In the genomic region with DNA sequence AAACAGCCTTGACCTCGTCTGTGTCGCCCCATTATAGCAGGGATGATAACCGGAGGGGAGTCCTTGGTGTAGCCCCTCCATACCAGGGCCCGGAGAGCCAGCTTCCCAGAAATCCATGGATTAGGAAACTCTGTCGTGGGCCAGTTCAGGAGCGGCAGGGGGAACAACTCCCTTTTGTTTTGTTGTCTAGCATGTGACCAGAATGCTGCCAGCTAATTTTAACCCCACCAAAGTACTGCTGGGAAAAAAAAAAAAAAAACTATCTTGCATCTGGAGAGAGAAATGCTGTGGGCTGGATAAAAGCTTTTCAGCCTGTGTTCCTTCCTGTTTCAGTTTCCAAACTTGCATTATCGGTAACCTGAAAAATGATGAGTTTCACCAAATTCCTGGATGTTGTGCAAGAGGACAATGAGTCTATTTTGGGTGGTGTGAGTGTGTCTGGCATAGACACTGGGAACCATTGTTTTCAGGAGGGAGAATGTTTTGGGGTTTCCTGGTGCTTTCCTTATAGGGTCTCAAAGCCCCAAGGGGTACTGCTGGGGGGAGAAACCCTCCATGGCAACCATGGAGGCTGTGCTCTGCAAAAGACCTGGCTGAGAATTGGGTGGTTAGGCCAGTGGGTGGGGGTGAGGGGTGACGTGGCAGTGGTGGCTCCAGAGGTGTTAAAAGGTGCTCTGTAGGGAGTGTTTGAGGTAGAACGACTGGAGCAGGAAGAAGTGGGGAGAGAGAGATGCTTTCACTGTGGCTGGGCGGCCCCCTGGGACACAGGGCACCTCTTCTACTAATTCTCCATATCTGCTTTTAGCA, we compare ENCODE assay signal across 2 cellular contexts.
TF ChIP-seq lines count a peak whose summit lies in the region.

No MANE protein-coding gene starts in this region.

TF ChIP-seq in HEK293, 187 proteins besides CTCF, POLR2A, EP300 and RAD21 (continues in another document):
- TF ChIP-seq, protein P1, sequence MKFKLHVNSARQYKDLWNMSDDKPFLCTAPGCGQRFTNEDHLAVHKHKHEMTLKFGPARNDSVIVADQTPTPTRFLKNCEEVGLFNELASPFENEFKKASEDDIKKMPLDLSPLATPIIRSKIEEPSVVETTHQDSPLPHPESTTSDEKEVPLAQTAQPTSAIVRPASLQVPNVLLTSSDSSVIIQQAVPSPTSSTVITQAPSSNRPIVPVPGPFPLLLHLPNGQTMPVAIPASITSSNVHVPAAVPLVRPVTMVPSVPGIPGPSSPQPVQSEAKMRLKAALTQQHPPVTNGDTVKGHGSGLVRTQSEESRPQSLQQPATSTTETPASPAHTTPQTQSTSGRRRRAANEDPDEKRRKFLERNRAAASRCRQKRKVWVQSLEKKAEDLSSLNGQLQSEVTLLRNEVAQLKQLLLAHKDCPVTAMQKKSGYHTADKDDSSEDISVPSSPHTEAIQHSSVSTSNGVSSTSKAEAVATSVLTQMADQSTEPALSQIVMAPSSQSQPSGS (tag by site-specific recombination; IDR thresholded peaks at IDR 0.05; ENCODE audit: low read depth), result no peak
- no peak for TF ChIP-seq ZNF747 (tag by site-specific recombination; IDR thresholded peaks at IDR 0.05)
- TF ChIP-seq KLF10 (tag by site-specific recombination; IDR thresholded peaks at IDR 0.05), result no peak
- TF ChIP-seq GLI4 (tag by site-specific recombination; IDR thresholded peaks at IDR 0.05), result no peak
- no peak for TF ChIP-seq ZNF391 (tag by site-specific recombination; IDR thresholded peaks at IDR 0.05; ENCODE audit: borderline replicate concordance, low read depth)
- TF ChIP-seq ZNF202 (tag by site-specific recombination; IDR thresholded peaks at IDR 0.05; ENCODE audit: borderline replicate concordance), result no peak
- no peak for TF ChIP-seq ZNF837 (tag by site-specific recombination; IDR thresholded peaks at IDR 0.05)
- TF ChIP-seq ZNF510 (tag by site-specific recombination; IDR thresholded peaks at IDR 0.05; ENCODE audit: insufficient replicate concordance), result no peak
- no peak for TF ChIP-seq ZNF292 (tag by site-specific recombination; IDR thresholded peaks at IDR 0.05; ENCODE audit: borderline replicate concordance, low read depth)
- TF ChIP-seq GLIS1 (tag by site-specific recombination; IDR thresholded peaks at IDR 0.05), result no peak
- TF ChIP-seq SCRT1 (tag by site-specific recombination; IDR thresholded peaks at IDR 0.05; ENCODE audit: borderline replicate concordance), result no peak
- TF ChIP-seq, protein P2, sequence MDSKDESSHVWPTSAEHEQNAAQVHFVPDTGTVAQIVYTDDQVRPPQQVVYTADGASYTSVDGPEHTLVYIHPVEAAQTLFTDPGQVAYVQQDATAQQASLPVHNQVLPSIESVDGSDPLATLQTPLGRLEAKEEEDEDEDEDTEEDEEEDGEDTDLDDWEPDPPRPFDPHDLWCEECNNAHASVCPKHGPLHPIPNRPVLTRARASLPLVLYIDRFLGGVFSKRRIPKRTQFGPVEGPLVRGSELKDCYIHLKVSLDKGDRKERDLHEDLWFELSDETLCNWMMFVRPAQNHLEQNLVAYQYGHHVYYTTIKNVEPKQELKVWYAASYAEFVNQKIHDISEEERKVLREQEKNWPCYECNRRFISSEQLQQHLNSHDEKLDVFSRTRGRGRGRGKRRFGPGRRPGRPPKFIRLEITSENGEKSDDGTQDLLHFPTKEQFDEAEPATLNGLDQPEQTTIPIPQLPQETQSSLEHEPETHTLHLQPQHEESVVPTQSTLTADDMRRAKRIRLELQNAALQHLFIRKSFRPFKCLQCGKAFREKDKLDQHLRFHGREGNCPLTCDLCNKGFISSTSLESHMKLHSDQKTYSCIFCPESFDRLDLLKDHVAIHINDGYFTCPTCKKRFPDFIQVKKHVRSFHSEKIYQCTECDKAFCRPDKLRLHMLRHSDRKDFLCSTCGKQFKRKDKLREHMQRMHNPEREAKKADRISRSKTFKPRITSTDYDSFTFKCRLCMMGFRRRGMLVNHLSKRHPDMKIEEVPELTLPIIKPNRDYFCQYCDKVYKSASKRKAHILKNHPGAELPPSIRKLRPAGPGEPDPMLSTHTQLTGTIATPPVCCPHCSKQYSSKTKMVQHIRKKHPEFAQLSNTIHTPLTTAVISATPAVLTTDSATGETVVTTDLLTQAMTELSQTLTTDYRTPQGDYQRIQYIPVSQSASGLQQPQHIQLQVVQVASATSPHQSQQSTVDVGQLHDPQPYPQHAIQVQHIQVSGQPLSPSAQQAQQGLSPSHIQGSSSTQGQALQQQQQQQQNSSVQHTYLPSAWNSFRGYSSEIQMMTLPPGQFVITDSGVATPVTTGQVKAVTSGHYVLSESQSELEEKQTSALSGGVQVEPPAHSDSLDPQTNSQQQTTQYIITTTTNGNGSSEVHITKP (tag by site-specific recombination; IDR thresholded peaks at IDR 0.05), result no peak
- TF ChIP-seq GLI2 (tag by site-specific recombination; IDR thresholded peaks at IDR 0.05; ENCODE audit: borderline replicate concordance, low read depth), result no peak
- TF ChIP-seq, protein P3, sequence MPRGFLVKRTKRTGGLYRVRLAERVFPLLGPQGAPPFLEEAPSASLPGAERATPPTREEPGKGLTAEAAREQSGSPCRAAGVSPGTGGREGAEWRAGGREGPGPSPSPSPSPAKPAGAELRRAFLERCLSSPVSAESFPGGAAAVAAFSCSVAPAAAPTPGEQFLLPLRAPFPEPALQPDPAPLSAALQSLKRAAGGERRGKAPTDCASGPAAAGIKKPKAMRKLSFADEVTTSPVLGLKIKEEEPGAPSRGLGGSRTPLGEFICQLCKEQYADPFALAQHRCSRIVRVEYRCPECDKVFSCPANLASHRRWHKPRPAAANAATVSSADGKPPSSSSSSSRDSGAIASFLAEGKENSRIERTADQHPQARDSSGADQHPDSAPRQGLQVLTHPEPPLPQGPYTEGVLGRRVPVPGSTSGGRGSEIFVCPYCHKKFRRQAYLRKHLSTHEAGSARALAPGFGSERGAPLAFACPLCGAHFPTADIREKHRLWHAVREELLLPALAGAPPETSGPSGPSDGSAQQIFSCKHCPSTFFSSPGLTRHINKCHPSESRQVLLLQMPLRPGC (tag by site-specific recombination; IDR thresholded peaks at IDR 0.05), result no peak
- TF ChIP-seq REPIN1 (tag by site-specific recombination; IDR thresholded peaks at IDR 0.05; ENCODE audit: low read depth), result no peak
- TF ChIP-seq ZFP3 (tag by site-specific recombination; IDR thresholded peaks at IDR 0.05; ENCODE audit: low read depth), result no peak
- TF ChIP-seq ZNF112 (tag by site-specific recombination; IDR thresholded peaks at IDR 0.05), result no peak
- TF ChIP-seq, protein P4, sequence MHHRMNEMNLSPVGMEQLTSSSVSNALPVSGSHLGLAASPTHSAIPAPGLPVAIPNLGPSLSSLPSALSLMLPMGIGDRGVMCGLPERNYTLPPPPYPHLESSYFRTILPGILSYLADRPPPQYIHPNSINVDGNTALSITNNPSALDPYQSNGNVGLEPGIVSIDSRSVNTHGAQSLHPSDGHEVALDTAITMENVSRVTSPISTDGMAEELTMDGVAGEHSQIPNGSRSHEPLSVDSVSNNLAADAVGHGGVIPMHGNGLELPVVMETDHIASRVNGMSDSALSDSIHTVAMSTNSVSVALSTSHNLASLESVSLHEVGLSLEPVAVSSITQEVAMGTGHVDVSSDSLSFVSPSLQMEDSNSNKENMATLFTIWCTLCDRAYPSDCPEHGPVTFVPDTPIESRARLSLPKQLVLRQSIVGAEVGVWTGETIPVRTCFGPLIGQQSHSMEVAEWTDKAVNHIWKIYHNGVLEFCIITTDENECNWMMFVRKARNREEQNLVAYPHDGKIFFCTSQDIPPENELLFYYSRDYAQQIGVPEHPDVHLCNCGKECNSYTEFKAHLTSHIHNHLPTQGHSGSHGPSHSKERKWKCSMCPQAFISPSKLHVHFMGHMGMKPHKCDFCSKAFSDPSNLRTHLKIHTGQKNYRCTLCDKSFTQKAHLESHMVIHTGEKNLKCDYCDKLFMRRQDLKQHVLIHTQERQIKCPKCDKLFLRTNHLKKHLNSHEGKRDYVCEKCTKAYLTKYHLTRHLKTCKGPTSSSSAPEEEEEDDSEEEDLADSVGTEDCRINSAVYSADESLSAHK (tag by site-specific recombination; IDR thresholded peaks at IDR 0.05), result no peak

TF ChIP-seq in HepG2, 621 proteins besides CTCF, POLR2A, EP300 and RAD21 (continues in another document):
- TF ChIP-seq, protein P5, sequence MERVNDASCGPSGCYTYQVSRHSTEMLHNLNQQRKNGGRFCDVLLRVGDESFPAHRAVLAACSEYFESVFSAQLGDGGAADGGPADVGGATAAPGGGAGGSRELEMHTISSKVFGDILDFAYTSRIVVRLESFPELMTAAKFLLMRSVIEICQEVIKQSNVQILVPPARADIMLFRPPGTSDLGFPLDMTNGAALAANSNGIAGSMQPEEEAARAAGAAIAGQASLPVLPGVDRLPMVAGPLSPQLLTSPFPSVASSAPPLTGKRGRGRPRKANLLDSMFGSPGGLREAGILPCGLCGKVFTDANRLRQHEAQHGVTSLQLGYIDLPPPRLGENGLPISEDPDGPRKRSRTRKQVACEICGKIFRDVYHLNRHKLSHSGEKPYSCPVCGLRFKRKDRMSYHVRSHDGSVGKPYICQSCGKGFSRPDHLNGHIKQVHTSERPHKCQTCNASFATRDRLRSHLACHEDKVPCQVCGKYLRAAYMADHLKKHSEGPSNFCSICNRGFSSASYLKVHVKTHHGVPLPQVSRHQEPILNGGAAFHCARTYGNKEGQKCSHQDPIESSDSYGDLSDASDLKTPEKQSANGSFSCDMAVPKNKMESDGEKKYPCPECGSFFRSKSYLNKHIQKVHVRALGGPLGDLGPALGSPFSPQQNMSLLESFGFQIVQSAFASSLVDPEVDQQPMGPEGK (CRISPR knock-in tag; IDR thresholded peaks at IDR 0.05), result peak; percentile 59; the same call in 1 of the 2 replicates
- TF ChIP-seq TSC22D2 (CRISPR knock-in tag; IDR thresholded peaks at IDR 0.05; ENCODE audit: borderline replicate concordance) (peak; percentile 17; the same call in 1 of the 2 replicates), TP53 (CRISPR knock-in tag; conservative IDR thresholded peaks at IDR 0.05) (peak; percentile 71; the same call in 1 of the 2 replicates), SOX13 (IDR thresholded peaks at IDR 0.05) (peak; percentile 93), SOX13 (CRISPR knock-in tag; conservative IDR thresholded peaks at IDR 0.05 in 1 of 2, IDR thresholded peaks at IDR 0.05 in 1 of 2) (peak in 1 of 2 experiments; percentile 98; a peak in 2 of 4 replicates), XRCC5 (optimal IDR thresholded peaks at IDR 0.05; ENCODE audit: low read length) (peak; percentile 55), CBX5 (CRISPR knock-in tag; IDR thresholded peaks at IDR 0.05; ENCODE audit: borderline replicate concordance) (0 out of 2 replicates have a peak, but pooled peaks have one; percentile 15), FOXO1 (CRISPR knock-in tag; IDR thresholded peaks at IDR 0.05) (peak; percentile 41; the same call in 1 of the 2 replicates), RARG (CRISPR knock-in tag; IDR thresholded peaks at IDR 0.05; ENCODE audit: low read depth) (no peak), ZFY (CRISPR knock-in tag; IDR thresholded peaks at IDR 0.05) (no peak), ZNF7 (CRISPR knock-in tag; IDR thresholded peaks at IDR 0.05) (peak; percentile 73; the same call in 1 of the 2 replicates)
- TF ChIP-seq, protein P6, sequence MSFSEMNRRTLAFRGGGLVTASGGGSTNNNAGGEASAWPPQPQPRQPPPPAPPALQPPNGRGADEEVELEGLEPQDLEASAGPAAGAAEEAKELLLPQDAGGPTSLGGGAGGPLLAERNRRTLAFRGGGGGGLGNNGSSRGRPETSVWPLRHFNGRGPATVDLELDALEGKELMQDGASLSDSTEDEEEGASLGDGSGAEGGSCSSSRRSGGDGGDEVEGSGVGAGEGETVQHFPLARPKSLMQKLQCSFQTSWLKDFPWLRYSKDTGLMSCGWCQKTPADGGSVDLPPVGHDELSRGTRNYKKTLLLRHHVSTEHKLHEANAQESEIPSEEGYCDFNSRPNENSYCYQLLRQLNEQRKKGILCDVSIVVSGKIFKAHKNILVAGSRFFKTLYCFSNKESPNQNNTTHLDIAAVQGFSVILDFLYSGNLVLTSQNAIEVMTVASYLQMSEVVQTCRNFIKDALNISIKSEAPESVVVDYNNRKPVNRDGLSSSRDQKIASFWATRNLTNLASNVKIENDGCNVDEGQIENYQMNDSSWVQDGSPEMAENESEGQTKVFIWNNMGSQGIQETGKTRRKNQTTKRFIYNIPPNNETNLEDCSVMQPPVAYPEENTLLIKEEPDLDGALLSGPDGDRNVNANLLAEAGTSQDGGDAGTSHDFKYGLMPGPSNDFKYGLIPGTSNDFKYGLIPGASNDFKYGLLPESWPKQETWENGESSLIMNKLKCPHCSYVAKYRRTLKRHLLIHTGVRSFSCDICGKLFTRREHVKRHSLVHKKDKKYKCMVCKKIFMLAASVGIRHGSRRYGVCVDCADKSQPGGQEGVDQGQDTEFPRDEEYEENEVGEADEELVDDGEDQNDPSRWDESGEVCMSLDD (CRISPR knock-in tag; IDR thresholded peaks at IDR 0.05; ENCODE audit: borderline replicate concordance), result peak; percentile 89; the same call in 1 of the 2 replicates
- TF ChIP-seq, protein P1 (CRISPR knock-in tag; IDR thresholded peaks at IDR 0.05), result peak; percentile 23; the same call in 1 of the 2 replicates
- TF ChIP-seq, protein P7, sequence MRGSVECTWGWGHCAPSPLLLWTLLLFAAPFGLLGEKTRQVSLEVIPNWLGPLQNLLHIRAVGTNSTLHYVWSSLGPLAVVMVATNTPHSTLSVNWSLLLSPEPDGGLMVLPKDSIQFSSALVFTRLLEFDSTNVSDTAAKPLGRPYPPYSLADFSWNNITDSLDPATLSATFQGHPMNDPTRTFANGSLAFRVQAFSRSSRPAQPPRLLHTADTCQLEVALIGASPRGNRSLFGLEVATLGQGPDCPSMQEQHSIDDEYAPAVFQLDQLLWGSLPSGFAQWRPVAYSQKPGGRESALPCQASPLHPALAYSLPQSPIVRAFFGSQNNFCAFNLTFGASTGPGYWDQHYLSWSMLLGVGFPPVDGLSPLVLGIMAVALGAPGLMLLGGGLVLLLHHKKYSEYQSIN (CRISPR knock-in tag; IDR thresholded peaks at IDR 0.05; ENCODE audit: borderline replicate concordance), result no peak
- TF ChIP-seq, protein P8, sequence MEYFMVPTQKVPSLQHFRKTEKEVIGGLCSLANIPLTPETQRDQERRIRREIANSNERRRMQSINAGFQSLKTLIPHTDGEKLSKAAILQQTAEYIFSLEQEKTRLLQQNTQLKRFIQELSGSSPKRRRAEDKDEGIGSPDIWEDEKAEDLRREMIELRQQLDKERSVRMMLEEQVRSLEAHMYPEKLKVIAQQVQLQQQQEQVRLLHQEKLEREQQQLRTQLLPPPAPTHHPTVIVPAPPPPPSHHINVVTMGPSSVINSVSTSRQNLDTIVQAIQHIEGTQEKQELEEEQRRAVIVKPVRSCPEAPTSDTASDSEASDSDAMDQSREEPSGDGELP (IDR thresholded peaks at IDR 0.05; ENCODE audit: borderline replicate concordance, low read depth), result peak; percentile 34; the same call in 1 of the 2 replicates
- TF ChIP-seq, protein P9, sequence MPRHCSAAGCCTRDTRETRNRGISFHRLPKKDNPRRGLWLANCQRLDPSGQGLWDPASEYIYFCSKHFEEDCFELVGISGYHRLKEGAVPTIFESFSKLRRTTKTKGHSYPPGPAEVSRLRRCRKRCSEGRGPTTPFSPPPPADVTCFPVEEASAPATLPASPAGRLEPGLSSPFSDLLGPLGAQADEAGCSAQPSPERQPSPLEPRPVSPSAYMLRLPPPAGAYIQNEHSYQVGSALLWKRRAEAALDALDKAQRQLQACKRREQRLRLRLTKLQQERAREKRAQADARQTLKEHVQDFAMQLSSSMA (CRISPR knock-in tag; IDR thresholded peaks at IDR 0.05), result no peak
